In the genomic region with DNA sequence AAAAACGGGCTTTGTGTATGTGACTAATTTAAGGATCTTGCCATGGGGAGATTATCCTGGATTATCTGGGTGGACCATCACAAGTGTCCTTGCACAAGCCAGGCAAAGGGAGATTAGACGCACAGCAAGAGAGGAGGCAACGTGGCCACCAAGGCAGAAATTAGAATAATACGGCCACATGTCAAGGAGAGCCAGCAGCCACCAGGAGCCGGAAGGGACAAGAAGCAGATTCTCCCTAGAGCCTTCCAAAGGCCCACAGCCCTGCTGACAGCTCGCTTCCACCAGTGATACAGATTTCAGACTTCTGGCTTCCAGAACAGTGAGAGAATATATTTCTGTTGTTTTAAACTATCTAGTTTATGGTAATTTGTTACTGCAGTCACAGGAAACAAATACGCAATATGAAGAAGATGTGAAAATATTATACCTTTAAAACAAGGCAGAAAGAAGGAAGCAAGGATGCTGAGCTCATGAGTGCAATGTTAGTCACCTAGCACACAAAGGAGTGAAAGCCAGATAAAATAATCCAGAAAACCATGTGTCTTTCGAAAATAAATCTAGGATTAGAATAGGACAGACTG, we compare ENCODE assay signal across 11 cellular contexts. TPM values are rescaled to one million over a fixed set of nuclear protein-coding genes. Genes with fewer than 3 reads are reported as not detected.
DNase-seq lines count a peak whose midpoint lies in the region; ATAC-seq and TF ChIP-seq lines count a peak whose summit lies in the region.
"Had no signal": no experiment of that assay in that cellular context is flagged by ENCODE, and none has a peak within 500 bp of the region (broad histone marks: within the 10 kb centered on the region; RNA-seq: fewer than 3 reads in every experiment).

No MANE protein-coding gene starts in this region.

- ATAC-seq in CD4-positive, alpha-beta T cell (ENCODE audit: poor library complexity): no peak
- ATAC-seq in PC-3 (peak; percentile 59), left lung (no peak), GM18520 (IDR thresholded peaks at IDR 0.05; ENCODE audit: unreplicated experiment) (no peak), GM18502 (IDR thresholded peaks at IDR 0.05; ENCODE audit: poor library complexity, unreplicated experiment) (no peak)

- POLR2A ChIA-PET in CD4-positive, alpha-beta T cell (lab: Charles Lee): no interaction called here
- POLR2A ChIA-PET in PC-3 (lab: Charles Lee; ENCODE audit: unreplicated experiment): interaction anchor here (0.6 to 1.5 kb wide), 3 partner anchors 16 to 29 kb away, joined by 4 to 22 read pairs (median 5); a partner anchor contains a TSS

- no peaks in the 10 kb centered on the region for H3K27me3 Mint-ChIP-seq in CD4-positive, alpha-beta T cell

- CTCF ChIA-PET in CD4-positive, alpha-beta T cell (lab: Charles Lee): interaction anchor here (1.2 to 3.6 kb wide), 2 partner anchors 16 to 29 kb away, joined by 4 to 13 read pairs; a partner anchor contains a TSS
- CTCF ChIA-PET in PC-3 (lab: Charles Lee): interaction anchor here (0.7 kb wide), 1 partner anchor 47 kb away, joined by 3 read pairs; no protein-coding TSS in a partner anchor

- H3K4me2 ChIP-seq in PC-3 (ENCODE audit: low read length): peak overlapping the region; percentile 84
- H3K4me2 ChIP-seq in neural cell (ENCODE audit: low read length): no peak overlapping the region

- H3K4me1 Mint-ChIP-seq in CD4-positive, alpha-beta T cell (ENCODE audit: low read depth): peaks cover 16% of the 10 kb centered on the region

- no peaks in the 10 kb centered on the region for H3K9me2 ChIP-seq in PC-3 (replicated peaks; ENCODE audit: low read length)
- H3K9me2 ChIP-seq in neural cell (ENCODE audit: insufficient read depth, low read length): no peaks in the 10 kb centered on the region

- H3F3A ChIP-seq in PC-3 (ENCODE audit: low read length, unreplicated experiment) (peaks cover 8% of the 10 kb centered on the region), neural cell (ENCODE audit: insufficient read depth, low read length, poor library complexity, severe bottlenecking) (no peaks in the 10 kb centered on the region)

- peak overlapping the region; percentile 99 for H3K9ac ChIP-seq in PC-3 (ENCODE audit: low read length)
- no peak overlapping the region for H3K9ac ChIP-seq in neural cell (ENCODE audit: low read length)

- H3K27me3 ChIP-seq in CD4-positive, alpha-beta T cell (ENCODE audit: control insufficient read depth, insufficient read depth, low read length): no peaks in the 10 kb centered on the region
- H3K27me3 ChIP-seq in PC-3 (ENCODE audit: low read length) (no peaks in the 10 kb centered on the region), neural cell (ENCODE audit: insufficient read depth, low read depth, low read length) (no peaks in the 10 kb centered on the region), left lung (no peaks in the 10 kb centered on the region)

- H3K79me2 ChIP-seq in PC-3 (ENCODE audit: low read length) (no peaks in the 10 kb centered on the region), neural cell (replicated peaks; ENCODE audit: insufficient read depth, low read length) (no peaks in the 10 kb centered on the region)

- no peak for TF ChIP-seq RAD21 in neural cell (conservative IDR thresholded peaks at IDR 0.05)

- no peak for TF ChIP-seq CTCF in CD4-positive, alpha-beta T cell (IDR thresholded peaks at IDR 0.05)
- TF ChIP-seq CTCF in PC-3 (conservative IDR thresholded peaks at IDR 0.05; ENCODE audit: low read depth, low read length) (no peak), neural cell (IDR thresholded peaks at IDR 0.05; ENCODE audit: poor library complexity, severe bottlenecking) (no peak), left lung (IDR thresholded peaks at IDR 0.05) (no peak)

- H3K9me3 Mint-ChIP-seq in CD4-positive, alpha-beta T cell: no peaks in the 10 kb centered on the region

- H4K20me1 ChIP-seq in PC-3 (ENCODE audit: low read length) (no peaks in the 10 kb centered on the region), neural cell (ENCODE audit: insufficient read depth) (no peaks in the 10 kb centered on the region)

- no peak overlapping the region for H3K27ac ChIP-seq in CD4-positive, alpha-beta T cell (ENCODE audit: low read depth, low read length)
- H3K27ac ChIP-seq in PC-3 (ENCODE audit: low read length) (peak overlapping the region; percentile 100), neural cell (ENCODE audit: low read length) (no peak overlapping the region), left lung (peak overlapping the region in 1 of 2 donors; percentile 65)

- DNase-seq in CD4-positive, alpha-beta T cell: no peak
- DNase-seq in PC-3: no peak
- peak; percentile 58 for DNase-seq in dermis blood vessel endothelial cell
- DNase-seq in left lung: no peak
- no peak for DNase-seq in pons (ENCODE audit: low spot score)
- DNase-seq: effector memory CD4-positive, alpha-beta T cell; GDM1; NCI-H2171 had no signal

- no peak overlapping the region for H3K4me3 Mint-ChIP-seq in CD4-positive, alpha-beta T cell

- peak overlapping the region; percentile 86 for H3K27ac Mint-ChIP-seq in CD4-positive, alpha-beta T cell

- H3K9me3 ChIP-seq in CD4-positive, alpha-beta T cell (ENCODE audit: control insufficient read depth, low read length): no peaks in the 10 kb centered on the region
- H3K9me3 ChIP-seq in PC-3 (ENCODE audit: low read length): no peaks in the 10 kb centered on the region
- H3K9me3 ChIP-seq in neural cell (ENCODE audit: low read length): no peaks in the 10 kb centered on the region
- no peaks in the 10 kb centered on the region for H3K9me3 ChIP-seq in left lung

- H3K4me1 ChIP-seq in PC-3 (ENCODE audit: insufficient read depth, low read length): peaks cover 56% of the 10 kb centered on the region
- peaks cover 12 to 29% of the 10 kb centered on the region in 2 donors for H3K4me1 ChIP-seq in left lung

- no peak for TF ChIP-seq EP300 in neural cell (conservative IDR thresholded peaks at IDR 0.05; ENCODE audit: poor library complexity, severe bottlenecking)

- TSS peak; percentile 88 for BruUV-seq in PC-3 (replicated peaks; lab: Mats Ljungman, UMichigan)

- H3K36me3 Mint-ChIP-seq in CD4-positive, alpha-beta T cell (ENCODE audit: low read depth): no peaks in the 10 kb centered on the region

- H3K36me3 ChIP-seq in PC-3 (ENCODE audit: low read depth, low read length): no peaks in the 10 kb centered on the region
- no peaks in the 10 kb centered on the region for H3K36me3 ChIP-seq in neural cell (ENCODE audit: insufficient read depth, low read length)
- no peaks in the 10 kb centered on the region for H3K36me3 ChIP-seq in left lung

- H3K4me3 ChIP-seq in PC-3 (ENCODE audit: low read length) (peak overlapping the region; percentile 45), neural cell (ENCODE audit: low read length) (no peak overlapping the region), left lung (no peak overlapping the region)

- intact Hi-C loops in CD4-positive, alpha-beta T cell (cut with DNase I, micrococcal nuclease): no loop called here
- intact Hi-C loops in PC-3 (cut with micrococcal nuclease) (loop anchor here (1.0 to 10.0 kb wide), 3 partner anchors 17 to 225 kb away; no protein-coding TSS in a partner anchor), left lung (cut with DNase I) (no loop called here)

- H2AFZ ChIP-seq in PC-3 (ENCODE audit: low read length): 0 out of 2 replicates have a peak overlapping the region, but pooled peaks have one; percentile 24
- H2AFZ ChIP-seq in neural cell (ENCODE audit: low read depth, low read length): peak overlapping the region; percentile 27

TF ChIP-seq in neural cell, 6 proteins besides CTCF, POLR2A, EP300 and RAD21:
- no peak for TF ChIP-seq SMC3 (conservative IDR thresholded peaks at IDR 0.05; ENCODE audit: poor library complexity)
TF ChIP-seq in neural cell: peak in this region for 0.

RNA-seq across cellular contexts. Expression of a gene that starts 28.7 kb away (rescaled TPM):
- 1 to 10 TPM; 1.7 to 2.1 TPM for total RNA-seq in CD4-positive, alpha-beta T cell
- total RNA-seq in PC-3 (2014; rRNA removed) (163 and 167 TPM in 2 replicates), dermis blood vessel endothelial cell (24.0 and 30.0 TPM in 2 replicates), left lung (10 to 100 TPM in 1 of 2 donors, 1 to 10 TPM in 1; 6.5 to 12.0 TPM)
- 0.12 and 0.78 TPM in 2 replicates for polyA plus RNA-seq in neural cell
- polyA minus RNA-seq in neural cell: 0.73 and 1.2 TPM in 2 replicates

RNA-seq across cellular contexts. Expression of a gene that starts 59.7 kb away (rescaled TPM):
- total RNA-seq in CD4-positive, alpha-beta T cell: under 1 TPM; 0.22 to 0.47 TPM
- total RNA-seq in PC-3 (2014; rRNA removed) (0.11 TPM in 1 of 2 replicates, not detected in the other), dermis blood vessel endothelial cell (not detected in 2 replicates), left lung (under 1 TPM; 0.52 to 0.60 TPM)
- not detected in 2 replicates for polyA plus RNA-seq in neural cell
- polyA minus RNA-seq in neural cell: not detected in 2 replicates
